ENCODE assay signal across 27 cellular contexts in genomic region chr7:81439591-81439990, GRCh38.
A peak's percentile ranks its signal among the peaks of the same experiment; 100 is the strongest.
DNase-seq lines count a peak whose midpoint lies in the region; ATAC-seq, FAIRE-seq and TF ChIP-seq lines count a peak whose summit lies in the region.
"Had no signal": no experiment of that assay in that cellular context is flagged by ENCODE, and none has a peak within 500 bp of the region (broad histone marks: within the 10 kb centered on the region; RNA-seq: fewer than 3 reads in every experiment).

No MANE protein-coding gene starts in this region.

- H3K4ac ChIP-seq in IMR-90 (ENCODE audit: low read depth, low read length), result no peak overlapping the region

- H2AFZ ChIP-seq in IMR-90 (replicated peaks; ENCODE audit: low read length, poor library complexity), result no peak overlapping the region

- H3K27me3 ChIP-seq in IMR-90 (ENCODE audit: control insufficient read depth, insufficient read depth, low read length) (no peaks in the 10 kb centered on the region), heart left ventricle (no peaks in the 10 kb centered on the region)
- H3K27me3 ChIP-seq: BLaER1 treated with 17β-estradiol and CSF1 and Interleukin-3, amounts not matched to agents 10 nM and 100 nM; MG63; Peyer's patch had no signal

- TF ChIP-seq POLR2A in A549 (IDR thresholded peaks at IDR 0.05; ENCODE audit: low read length) (no peak), IMR-90 (IDR thresholded peaks at IDR 0.05; ENCODE audit: low read depth, low read length) (no peak), heart left ventricle (IDR thresholded peaks at IDR 0.05) (no peak)

- no peak overlapping the region for H2BK15ac ChIP-seq in IMR-90 (ENCODE audit: low read depth, low read length)

- intact Hi-C loops in IMR-90 (cut with micrococcal nuclease) (no loop called here), heart left ventricle (cut with DNase I) (no loop called here)

- no peak overlapping the region for H3K18ac ChIP-seq in IMR-90 (ENCODE audit: low read depth, low read length)

- TF ChIP-seq RAD21 in A549 (conservative IDR thresholded peaks at IDR 0.05 in 1 of 2, IDR thresholded peaks at IDR 0.05 in 1 of 2) (no peak), IMR-90 (IDR thresholded peaks at IDR 0.05; ENCODE audit: low read length) (no peak)

- no peak overlapping the region for H4K8ac ChIP-seq in IMR-90 (ENCODE audit: low read depth in 2 of 2, low read length in 2 of 2)

- WGBS in A549 (ENCODE audit: missing lambda C conversion rate), result 41% methylated on average over 1 of the region's 1 CpG
- WGBS in IMR-90 (ENCODE audit: extremely low coverage in 2 of 2, insufficient read length in 1 of 2), 2 experiments, result no CpG with 5 or more reads among the region's 1 CpG
- WGBS in heart left ventricle, 4 donors, result 43 to 59% (median 53%) methylated on average over 1 of the region's 1 CpG

- H3K4me2 ChIP-seq in A549 (peak overlapping the region; percentile 5; the same call in 1 of the 3 replicates), IMR-90 (ENCODE audit: low read depth, low read length) (no peak overlapping the region)
- H3K4me2 ChIP-seq: BLaER1 treated with 17β-estradiol and CSF1 and Interleukin-3, amounts not matched to agents 10 nM and 100 nM had no signal

- H4K5ac ChIP-seq in IMR-90 (ENCODE audit: low read depth, low read length), result no peak overlapping the region

- no peaks in the 10 kb centered on the region for H3K9me3 ChIP-seq in A549
- no peaks in the 10 kb centered on the region for H3K9me3 ChIP-seq in IMR-90 (ENCODE audit: control insufficient read depth, insufficient read depth, low read length)
- no peaks in the 10 kb centered on the region for H3K9me3 ChIP-seq in heart left ventricle
- H3K9me3 ChIP-seq: MG63, Peyer's patch had no signal

- no peak for DNase-seq in A549 (ENCODE audit: low read depth in 1 of 2, low spot score in 1 of 2)
- DNase-seq in IMR-90, result peak; percentile 34
- peak; percentile 35 for DNase-seq in astrocyte of the spinal cord (ENCODE audit: low read depth, low spot score)
- peak; percentile 30 for DNase-seq in iris pigment epithelial cell (ENCODE audit: low read depth)
- no peak for DNase-seq in dermis blood vessel endothelial cell
- DNase-seq in heart left ventricle, result no peak
- DNase-seq in occipital lobe (lab: John Stamatoyannopoulos, UW), result no peak
- DNase-seq in NCI-H2171 (lab: John Stamatoyannopoulos, UW), result no peak
- DNase-seq: AML-193; CD4-positive, alpha-beta memory T cell; COR-L47; DMS53; H7; KBM-7; MG63; NCI-H1105 treated with DMSO at 0.1 percent for 48 hours; NCI-H146; NCI-H1930; NCI-H2107; NCI-H446; NCI-H524 treated with DMSO at 0.1 percent for 48 hours; NCI-H82; Peyer's patch; SIG-M5 had no signal

- CTCF ChIA-PET in A549 (lab: Yijun Ruan, JAX) (interaction anchor here (0.6 kb wide), 1 partner anchor 419 kb away, joined by 5 read pairs; no protein-coding TSS in a partner anchor), IMR-90 (lab: Yijun Ruan, JAX) (interaction anchor here (0.6 kb wide), 1 partner anchor 133 kb away, joined by 3 read pairs; no protein-coding TSS in a partner anchor)

- no peak overlapping the region for H2AK5ac ChIP-seq in IMR-90 (ENCODE audit: low read depth, low read length)

- no peak overlapping the region for H3K56ac ChIP-seq in IMR-90 (ENCODE audit: extremely low read depth, insufficient read depth, low read length)

- no peak for TF ChIP-seq EP300 in A549 (IDR thresholded peaks at IDR 0.05)

- peaks cover 3% of the 10 kb centered on the region; the same call in 1 of the 2 replicates for H3K9me1 ChIP-seq in IMR-90 (ENCODE audit: insufficient read depth, low read length)

- no peak overlapping the region for H2BK20ac ChIP-seq in IMR-90 (ENCODE audit: low read depth, low read length)

- dilution Hi-C loops in IMR-90 (cut with HindIII; ENCODE audit: low sequenced_read_pairs, unreplicated experiment), result no loop called here

- no peak for TF ChIP-seq CTCF in A549 (IDR thresholded peaks at IDR 0.05)
- no peak for TF ChIP-seq CTCF in IMR-90 (conservative IDR thresholded peaks at IDR 0.05; ENCODE audit: low read depth, low read length)
- no peak for TF ChIP-seq CTCF in astrocyte of the spinal cord (IDR thresholded peaks at IDR 0.05; ENCODE audit: low read depth, low read length)
- TF ChIP-seq CTCF in heart left ventricle (IDR thresholded peaks at IDR 0.05), result no peak

- no peak overlapping the region for H3K27ac ChIP-seq in A549
- H3K27ac ChIP-seq in IMR-90 (ENCODE audit: insufficient read depth, low read length), result no peak overlapping the region
- no peak overlapping the region for H3K27ac ChIP-seq in heart left ventricle
- H3K27ac ChIP-seq: BLaER1 treated with 17β-estradiol and CSF1 and Interleukin-3, amounts not matched to agents 10 nM and 100 nM; Peyer's patch had no signal

- in situ Hi-C loops in IMR-90 (cut with MboI; ENCODE audit: low sequenced_read_pairs) (loop anchor here (10.0 kb wide), 1 partner anchor 165 kb away; no protein-coding TSS in a partner anchor), astrocyte of the spinal cord (cut with HindIII; ENCODE audit: low sequenced_read_pairs) (loop anchor here (25.0 kb wide), 1 partner anchor 527 kb away; the partner anchor contains the start of gene SEMA3C)

- POLR2A ChIA-PET in A549 (lab: Yijun Ruan, JAX), result no interaction called here
- POLR2A ChIA-PET in IMR-90 (lab: Charles Lee; ENCODE audit: unreplicated experiment), result no interaction called here

- no TSS peak for BruUV-seq in IMR-90 (replicated peaks; lab: Mats Ljungman, UMichigan)

- H3K4me1 ChIP-seq in A549 (peaks cover 6% of the 10 kb centered on the region; the same call in 1 of the 3 replicates), IMR-90 (ENCODE audit: control insufficient read depth, insufficient read depth, low read length) (no peaks in the 10 kb centered on the region), heart left ventricle (no peaks in the 10 kb centered on the region)
- H3K4me1 ChIP-seq: BLaER1 treated with 17β-estradiol and CSF1 and Interleukin-3, amounts not matched to agents 10 nM and 100 nM; Peyer's patch had no signal

- no peak overlapping the region for H3K9ac ChIP-seq in IMR-90 (ENCODE audit: low read depth, low read length)
- H3K9ac ChIP-seq: BLaER1 treated with 17β-estradiol and CSF1 and Interleukin-3, amounts not matched to agents 10 nM and 100 nM had no signal

- H3K14ac ChIP-seq in IMR-90 (replicated peaks; ENCODE audit: low read depth, low read length), result no peak overlapping the region

- H3K23ac ChIP-seq in IMR-90 (ENCODE audit: low read depth, low read length), result no peak overlapping the region

- FAIRE-seq in A549 (lab: Jason Lieb, UNC), result peak; percentile 18
- FAIRE-seq: GM18507, HTR-8/SVneo had no signal

- H4K91ac ChIP-seq in IMR-90 (ENCODE audit: insufficient read depth, low read depth, low read length), result no peak overlapping the region

- H3K79me1 ChIP-seq in IMR-90 (ENCODE audit: low read depth in 1 of 2, low read length in 2 of 2), result no peaks in the 10 kb centered on the region

- no peak overlapping the region for H2AK9ac ChIP-seq in IMR-90 (replicated peaks; ENCODE audit: low read depth, low read length, poor library complexity)

- H3K4me3 ChIP-seq in A549, result no peak overlapping the region
- no peak overlapping the region for H3K4me3 ChIP-seq in IMR-90 (ENCODE audit: insufficient read depth, low read depth, low read length)
- H3K4me3 ChIP-seq in astrocyte of the spinal cord (ENCODE audit: low read depth, low read length), result no peak overlapping the region
- H3K4me3 ChIP-seq in heart left ventricle, result no peak overlapping the region
- H3K4me3 ChIP-seq: BLaER1 treated with 17β-estradiol and CSF1 and Interleukin-3, amounts not matched to agents 10 nM and 100 nM; MG63; Peyer's patch had no signal

- no peak overlapping the region for H2BK120ac ChIP-seq in IMR-90 (ENCODE audit: low read depth, low read length)

- H3K36me3 ChIP-seq in IMR-90 (ENCODE audit: control insufficient read depth, insufficient read depth, low read length) (no peaks in the 10 kb centered on the region), heart left ventricle (no peaks in the 10 kb centered on the region)
- H3K36me3 ChIP-seq: BLaER1 treated with 17β-estradiol and CSF1 and Interleukin-3, amounts not matched to agents 10 nM and 100 nM; MG63; Peyer's patch had no signal

- ATAC-seq in A549 (no peak), IMR-90 (ENCODE audit: low read depth) (no peak), heart left ventricle (no peak)

- no peaks in the 10 kb centered on the region for H4K20me1 ChIP-seq in IMR-90 (ENCODE audit: insufficient read depth, low read length)
- H4K20me1 ChIP-seq: BLaER1 treated with 17β-estradiol and CSF1 and Interleukin-3, amounts not matched to agents 10 nM and 100 nM had no signal

- H2BK5ac ChIP-seq in IMR-90 (ENCODE audit: low read depth, low read length, poor library complexity, severe bottlenecking), result no peak overlapping the region

TF ChIP-seq in A549, 52 proteins besides CTCF, POLR2A, EP300 and RAD21:
- TF ChIP-seq SREBF2 (IDR thresholded peaks at IDR 0.05) (no peak), TP53 (CRISPR knock-in tag; IDR thresholded peaks at IDR 0.05) (no peak), MYC (IDR thresholded peaks at IDR 0.05; ENCODE audit: borderline replicate concordance, low read length) (no peak), MAFK (IDR thresholded peaks at IDR 0.05; ENCODE audit: partially characterized antibody) (no peak), CHD2 (IDR thresholded peaks at IDR 0.05; ENCODE audit: low read length, partially characterized antibody) (no peak), RFX5 (IDR thresholded peaks at IDR 0.05) (no peak), KDM5A (IDR thresholded peaks at IDR 0.05) (no peak), HDAC2 (IDR thresholded peaks at IDR 0.05) (no peak)

TF ChIP-seq in IMR-90, 13 proteins besides CTCF, POLR2A, EP300 and RAD21:
- TF ChIP-seq, protein P1, sequence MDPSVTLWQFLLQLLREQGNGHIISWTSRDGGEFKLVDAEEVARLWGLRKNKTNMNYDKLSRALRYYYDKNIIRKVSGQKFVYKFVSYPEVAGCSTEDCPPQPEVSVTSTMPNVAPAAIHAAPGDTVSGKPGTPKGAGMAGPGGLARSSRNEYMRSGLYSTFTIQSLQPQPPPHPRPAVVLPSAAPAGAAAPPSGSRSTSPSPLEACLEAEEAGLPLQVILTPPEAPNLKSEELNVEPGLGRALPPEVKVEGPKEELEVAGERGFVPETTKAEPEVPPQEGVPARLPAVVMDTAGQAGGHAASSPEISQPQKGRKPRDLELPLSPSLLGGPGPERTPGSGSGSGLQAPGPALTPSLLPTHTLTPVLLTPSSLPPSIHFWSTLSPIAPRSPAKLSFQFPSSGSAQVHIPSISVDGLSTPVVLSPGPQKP (IDR thresholded peaks at IDR 0.05; ENCODE audit: borderline replicate concordance, low read depth, low read length), result no peak
- no peak for TF ChIP-seq CEBPB (IDR thresholded peaks at IDR 0.05; ENCODE audit: low read depth, low read length)
- TF ChIP-seq MAFK (IDR thresholded peaks at IDR 0.05; ENCODE audit: low read depth, low read length), result no peak
- no peak for TF ChIP-seq RCOR1 (IDR thresholded peaks at IDR 0.05; ENCODE audit: insufficient replicate concordance, low read length)
- TF ChIP-seq MAZ (IDR thresholded peaks at IDR 0.05; ENCODE audit: borderline replicate concordance, low read depth, low read length), result no peak

Comparison
In these comparisons a context has a peak if more than half of its experiments do, and no peak if none do; other contexts are left out.
1. DNase-seq: peak in IMR-90 (single experiment), astrocyte of the spinal cord (single experiment) and iris pigment epithelial cell (single experiment); none in A549 (0 of 2), dermis blood vessel endothelial cell (single experiment), heart left ventricle (0 of 5), occipital lobe (single experiment) and NCI-H2171 (single experiment).